ENCODE assay signal across 32 cellular contexts in the genomic region with DNA sequence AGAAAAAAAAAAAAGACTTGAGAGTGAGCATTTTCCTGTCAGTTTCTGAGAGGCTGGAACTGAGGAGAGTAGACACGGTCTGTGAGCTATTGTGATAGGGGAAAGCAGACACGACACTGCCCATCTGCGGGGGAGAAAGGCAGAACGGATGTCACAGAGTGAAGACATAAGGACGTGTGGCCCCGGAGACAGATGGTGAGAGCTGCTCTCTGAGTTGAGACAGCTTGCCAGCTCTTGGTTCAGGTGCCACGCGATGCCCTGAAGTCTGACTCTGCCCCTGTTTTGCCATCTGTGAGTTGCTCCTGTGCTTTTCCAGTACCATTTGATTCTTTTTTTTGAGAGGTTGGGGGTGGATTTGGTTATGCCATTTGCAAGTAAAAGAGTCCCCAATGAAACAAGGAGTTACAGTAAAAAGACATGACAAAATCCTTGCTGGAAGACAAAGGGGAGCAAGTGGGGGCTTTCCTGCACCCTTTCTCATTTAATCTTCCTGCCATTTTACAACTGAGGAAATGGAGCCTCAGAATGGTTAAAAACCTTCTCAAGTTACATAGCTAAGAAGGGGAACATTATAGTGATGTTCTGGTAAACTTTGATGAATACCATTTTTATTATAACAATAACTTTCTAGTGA.
A peak's percentile ranks its signal among the peaks of the same experiment; 100 is the strongest.
DNase-seq lines count a peak whose midpoint lies in the region; FAIRE-seq and TF ChIP-seq lines count a peak whose summit lies in the region.
"Had no signal": no experiment of that assay in that cellular context is flagged by ENCODE, and none has a peak within 500 bp of the region (broad histone marks: within the 10 kb centered on the region; RNA-seq: fewer than 3 reads in every experiment).

No MANE protein-coding gene starts in this region.

- peak overlapping the region; percentile 83; the same call in 1 of the 2 replicates for H3K27ac ChIP-seq in HUES64 (ENCODE audit: low read depth, low read length)
- no peak overlapping the region for H3K27ac ChIP-seq in WERI-Rb-1
- peak overlapping the region; percentile 87 for H3K27ac ChIP-seq in iPS-18a (ENCODE audit: low read length)
- H3K27ac ChIP-seq in CD8-positive, alpha-beta memory T cell (ENCODE audit: low read depth, low read length), result no peak overlapping the region
- H3K27ac ChIP-seq: C4-2B, cardiac muscle cell, HL-60, ovary, SK-N-MC, transverse colon had no signal

- peak; percentile 4 for DNase-seq in WERI-Rb-1
- DNase-seq in central memory CD4-positive, alpha-beta T cell, result no peak
- no peak for DNase-seq in GM19239 (ENCODE audit: insufficient read length, low spot score)
- DNase-seq in CD8-positive, alpha-beta memory T cell, result no peak
- DNase-seq in HFFc6, result no peak
- DNase-seq: activated effector memory CD4-positive, alpha-beta T cell treated with anti-CD3 and anti-CD28 coated beads, Interleukin-2, amount 50 U/mL, for 16 hours; activated T-cell treated with anti-CD3 and anti-CD28 coated beads, Interleukin-2, amount 50 U/mL, for 24 hours; aorta; Caco-2; DMS79; effector memory CD8-positive, alpha-beta T cell; GDM1; GOT3; Kasumi-1; mucosa of descending colon; NCI-H1417; NCI-H2081 treated with DMSO at 0.1 percent for 48 hours; NCI-H345; NCI-H748 treated with DMSO at 0.1 percent for 48 hours; ovary; retina; transverse colon had no signal

- TF ChIP-seq CTCF in WERI-Rb-1 (IDR thresholded peaks at IDR 0.05; ENCODE audit: low read depth, low read length), result no peak
- no peak for TF ChIP-seq CTCF in HFFc6 (IDR thresholded peaks at IDR 0.05)

- WGBS in HUES64, result 31% methylated on average over 8 of the region's 8 CpGs

- peaks cover 15% of the 10 kb centered on the region for H3K4me1 ChIP-seq in HUES64 (ENCODE audit: insufficient read depth, low read length)
- peaks cover 14% of the 10 kb centered on the region for H3K4me1 ChIP-seq in iPS-18a (ENCODE audit: control insufficient read depth, low read depth, low read length)
- no peaks in the 10 kb centered on the region for H3K4me1 ChIP-seq in CD8-positive, alpha-beta memory T cell (ENCODE audit: insufficient read depth, low read length)
- H3K4me1 ChIP-seq: Caco-2, transverse colon had no signal

- POLR2A ChIA-PET in CD8-positive, alpha-beta memory T cell (lab: Charles Lee), result no interaction called here

- H3K27ac Mint-ChIP-seq in CD8-positive, alpha-beta memory T cell, result no peak overlapping the region
- H3K27ac Mint-ChIP-seq in HFFc6, result no peak overlapping the region
- H3K27ac Mint-ChIP-seq: activated naive CD8-positive, alpha-beta T cell; activated T-cell treated with anti-CD3 and anti-CD28 coated beads, Interleukin-2, amount 50 U/mL, for 24 hours; effector memory CD8-positive, alpha-beta T cell; natural killer cell treated with Interleukin-12 subunit alpha and Interleukin-12 subunit beta and Interleukin-15 and Interleukin-18, amount 100 ng/mL, for 72 hours; stimulated activated effector memory CD8-positive, alpha-beta T cell treated with anti-CD3 and anti-CD28 coated beads, Interleukin-12 subunit alpha, Interleukin-12 subunit beta, amount 100 ng/mL, for 72 hours had no signal

- peaks cover 0 to 2% (median 0%) of the 10 kb centered on the region in 5 donors for H3K9me3 Mint-ChIP-seq in CD8-positive, alpha-beta memory T cell
- H3K9me3 Mint-ChIP-seq in HFFc6, result no peaks in the 10 kb centered on the region
- H3K9me3 Mint-ChIP-seq: activated T-cell treated with anti-CD3 and anti-CD28 coated beads, Interleukin-2, amount 50 U/mL, for 24 hours; effector memory CD8-positive, alpha-beta T cell; natural killer cell treated with Interleukin-12 subunit alpha and Interleukin-12 subunit beta and Interleukin-15 and Interleukin-18, amount 100 ng/mL, for 72 hours; stimulated activated effector memory CD8-positive, alpha-beta T cell treated with anti-CD3 and anti-CD28 coated beads, Interleukin-12 subunit alpha, Interleukin-12 subunit beta, amount 100 ng/mL, for 72 hours had no signal

- H3K27me3 Mint-ChIP-seq in CD8-positive, alpha-beta memory T cell, result peaks cover 13 to 20% of the 10 kb centered on the region in 2 donors
- H3K27me3 Mint-ChIP-seq in HFFc6 (ENCODE audit: insufficient read depth), result peaks cover 12% of the 10 kb centered on the region
- H3K27me3 Mint-ChIP-seq: activated naive CD8-positive, alpha-beta T cell had no signal

- H3K9me3 ChIP-seq in HUES64 (ENCODE audit: insufficient read depth, low read depth, low read length), result no peaks in the 10 kb centered on the region
- no peaks in the 10 kb centered on the region for H3K9me3 ChIP-seq in WERI-Rb-1 (ENCODE audit: severe bottlenecking)
- H3K9me3 ChIP-seq in iPS-18a (ENCODE audit: control insufficient read depth, low read depth, low read length), result no peaks in the 10 kb centered on the region
- no peaks in the 10 kb centered on the region for H3K9me3 ChIP-seq in CD8-positive, alpha-beta memory T cell (ENCODE audit: low read length)
- H3K9me3 ChIP-seq: Caco-2, mucosa of descending colon, ovary, transverse colon had no signal

- H3K36me3 ChIP-seq in HUES64 (ENCODE audit: insufficient read depth, low read length), result no peaks in the 10 kb centered on the region
- no peaks in the 10 kb centered on the region for H3K36me3 ChIP-seq in WERI-Rb-1
- no peaks in the 10 kb centered on the region for H3K36me3 ChIP-seq in iPS-18a (ENCODE audit: control insufficient read depth, low read depth, low read length)
- H3K36me3 ChIP-seq in CD8-positive, alpha-beta memory T cell (ENCODE audit: insufficient read depth, low read length), result no peaks in the 10 kb centered on the region
- H3K36me3 ChIP-seq: cardiac muscle cell, ovary, transverse colon had no signal

- CTCF ChIA-PET in CD8-positive, alpha-beta memory T cell (lab: Charles Lee), result no interaction called here

- no peak for FAIRE-seq in GM19239 (lab: Jason Lieb, UNC)

- no peaks in the 10 kb centered on the region for H3K36me3 Mint-ChIP-seq in CD8-positive, alpha-beta memory T cell
- H3K36me3 Mint-ChIP-seq in HFFc6 (ENCODE audit: low read depth), result no peaks in the 10 kb centered on the region
- H3K36me3 Mint-ChIP-seq: activated naive CD8-positive, alpha-beta T cell; natural killer cell treated with Interleukin-12 subunit alpha and Interleukin-12 subunit beta and Interleukin-15 and Interleukin-18, amount 100 ng/mL, for 72 hours; stimulated activated effector memory CD8-positive, alpha-beta T cell treated with anti-CD3 and anti-CD28 coated beads, Interleukin-12 subunit alpha, Interleukin-12 subunit beta, amount 100 ng/mL, for 72 hours had no signal

- 0 out of 2 replicates have a peak overlapping the region, but pooled peaks have one; percentile 17 for H3K4me3 ChIP-seq in HUES64 (ENCODE audit: low read length)
- H3K4me3 ChIP-seq in WERI-Rb-1 (ENCODE audit: low read depth, low read length), result no peak overlapping the region
- peak overlapping the region; percentile 42 for H3K4me3 ChIP-seq in iPS-18a (ENCODE audit: low read length)
- H3K4me3 ChIP-seq in CD8-positive, alpha-beta memory T cell (ENCODE audit: low read length), result no peak overlapping the region
- H3K4me3 ChIP-seq: cardiac muscle cell, lung, mucosa of descending colon, ovary, SK-N-MC, transverse colon had no signal

- H3K4me1 Mint-ChIP-seq in CD8-positive, alpha-beta memory T cell, result no peaks in the 10 kb centered on the region
- peaks cover 8% of the 10 kb centered on the region; the same call in 1 of the 2 replicates for H3K4me1 Mint-ChIP-seq in HFFc6 (ENCODE audit: low read depth)
- H3K4me1 Mint-ChIP-seq: stimulated activated effector memory CD8-positive, alpha-beta T cell treated with anti-CD3 and anti-CD28 coated beads, Interleukin-12 subunit alpha, Interleukin-12 subunit beta, amount 100 ng/mL, for 72 hours had no signal

- H3K27me3 ChIP-seq in HUES64 (ENCODE audit: insufficient read depth, low read length) (no peaks in the 10 kb centered on the region), WERI-Rb-1 (ENCODE audit: insufficient read depth, low read depth, severe bottlenecking) (no peaks in the 10 kb centered on the region), iPS-18a (ENCODE audit: control insufficient read depth, insufficient read depth, low read length) (no peaks in the 10 kb centered on the region)
- no peaks in the 10 kb centered on the region for H3K27me3 ChIP-seq in CD8-positive, alpha-beta memory T cell (ENCODE audit: insufficient read depth, low read length, poor library complexity, severe bottlenecking)
- H3K27me3 ChIP-seq: cardiac muscle cell, ovary, transverse colon had no signal

- H3K9ac ChIP-seq in HUES64 (ENCODE audit: low read depth, low read length) (no peak overlapping the region), iPS-18a (ENCODE audit: low read length) (peak overlapping the region; percentile 38)

- no peak overlapping the region for H3K4me3 Mint-ChIP-seq in CD8-positive, alpha-beta memory T cell
- no peak overlapping the region for H3K4me3 Mint-ChIP-seq in HFFc6
- H3K4me3 Mint-ChIP-seq: activated naive CD8-positive, alpha-beta T cell; activated T-cell treated with anti-CD3 and anti-CD28 coated beads, Interleukin-2, amount 50 U/mL, for 24 hours; effector memory CD8-positive, alpha-beta T cell; natural killer cell treated with Interleukin-12 subunit alpha and Interleukin-12 subunit beta and Interleukin-15 and Interleukin-18, amount 100 ng/mL, for 72 hours; stimulated activated effector memory CD8-positive, alpha-beta T cell treated with anti-CD3 and anti-CD28 coated beads, Interleukin-12 subunit alpha, Interleukin-12 subunit beta, amount 100 ng/mL, for 72 hours had no signal

Comparison
In these comparisons a context has a peak if more than half of its experiments do, and no peak if none do; other contexts are left out.
1. H3K27ac ChIP-seq: peak in HUES64 (single experiment) and iPS-18a (single experiment); none in WERI-Rb-1 (single experiment) and CD8-positive, alpha-beta memory T cell (single experiment).
2. H3K4me3 ChIP-seq: peak in HUES64 (single experiment) and iPS-18a (single experiment); none in WERI-Rb-1 (single experiment) and CD8-positive, alpha-beta memory T cell (single experiment).